Comparison of ENCODE assay signal across 19 cellular contexts in genomic region chr20:49420292-49420691, GRCh38.
A peak's percentile ranks its signal among the peaks of the same experiment; 100 is the strongest.
DNase-seq lines count a peak whose midpoint lies in the region; ATAC-seq and TF ChIP-seq lines count a peak whose summit lies in the region.
"Had no signal": no experiment of that assay in that cellular context is flagged by ENCODE, and none has a peak within 500 bp of the region (broad histone marks: within the 10 kb centered on the region; RNA-seq: fewer than 3 reads in every experiment).

No MANE protein-coding gene starts in this region.

- H3K4me1 ChIP-seq in RWPE2 (ENCODE audit: insufficient read depth, poor library complexity, severe bottlenecking), result peaks cover 10% of the 10 kb centered on the region
- H3K4me1 ChIP-seq in mucosa of descending colon (ENCODE audit: low read depth), result peaks cover 5% of the 10 kb centered on the region
- H3K4me1 ChIP-seq in stomach smooth muscle (ENCODE audit: control insufficient read depth, insufficient read depth, low read length), result peaks cover 65% of the 10 kb centered on the region

- ATAC-seq in RWPE2 (ENCODE audit: low read depth), result peak; percentile 89
- ATAC-seq in mucosa of descending colon, result peak; percentile 96
- ATAC-seq in GM18870 (IDR thresholded peaks at IDR 0.05; ENCODE audit: unreplicated experiment), result no peak
- ATAC-seq in GM21367 (IDR thresholded peaks at IDR 0.05; ENCODE audit: unreplicated experiment), result no peak
- ATAC-seq: activated naive CD4-positive, alpha-beta T cell treated with anti-CD3 and anti-CD28 coated beads, Interleukin-2, amount 50 U/mL, for 72 hours; naive thymus-derived CD4-positive, alpha-beta T cell; WTC11 had no signal

- no peak overlapping the region for H3K4me3 ChIP-seq in RWPE2 (ENCODE audit: severe bottlenecking)
- H3K4me3 ChIP-seq in choroid plexus epithelial cell (ENCODE audit: low read depth, low read length), result no peak overlapping the region
- no peak overlapping the region for H3K4me3 ChIP-seq in mucosa of descending colon
- no peak overlapping the region for H3K4me3 ChIP-seq in stomach smooth muscle (ENCODE audit: low read length in 2 of 2)
- H3K4me3 ChIP-seq: right atrium auricular region had no signal

- H3K9me3 ChIP-seq in RWPE2 (ENCODE audit: severe bottlenecking) (no peaks in the 10 kb centered on the region), mucosa of descending colon (no peaks in the 10 kb centered on the region), stomach smooth muscle (ENCODE audit: control insufficient read depth in 2 of 2, low read length in 2 of 2) (no peaks in the 10 kb centered on the region)
- H3K9me3 ChIP-seq: right atrium auricular region had no signal

- intact Hi-C loops in mucosa of descending colon (cut with DNase I, micrococcal nuclease), result no loop called here

- TF ChIP-seq CTCF in RWPE2 (IDR thresholded peaks at IDR 0.05; ENCODE audit: poor library complexity, severe bottlenecking) (no peak), choroid plexus epithelial cell (conservative IDR thresholded peaks at IDR 0.05; ENCODE audit: low read depth, low read length) (no peak), mucosa of descending colon (IDR thresholded peaks at IDR 0.05) (no peak)

- DNase-seq in RWPE2 (ENCODE audit: low spot score) (no peak), choroid plexus epithelial cell (ENCODE audit: low read depth) (peak; percentile 16), mucosa of descending colon (peak in 1 of 3 donors; percentile 50), NAMALWA (ENCODE audit: low spot score) (no peak), NCI-H526 treated with DMSO at 0.1 percent for 48 hours (lab: John Stamatoyannopoulos, UW) (no peak)
- DNase-seq: CD4-positive, CD25-positive, alpha-beta regulatory T cell; DMS 273 treated with DMSO at 0.1 percent for 48 hours; effector CD8-positive, alpha-beta T cell; KG1; mesenchymal stem cell; naive thymus-derived CD4-positive, alpha-beta T cell; NCI-H187 treated with DMSO at 0.1 percent for 48 hours; T-helper 9 cell had no signal

- H3K27me3 ChIP-seq in RWPE2 (ENCODE audit: insufficient read depth, poor library complexity, severe bottlenecking) (no peaks in the 10 kb centered on the region), stomach smooth muscle (ENCODE audit: control insufficient read depth in 1 of 2, insufficient read depth in 2 of 2, low read length in 2 of 2) (no peaks in the 10 kb centered on the region)
- H3K27me3 ChIP-seq: right atrium auricular region had no signal

- H3K36me3 ChIP-seq in RWPE2 (ENCODE audit: low read depth) (no peaks in the 10 kb centered on the region), mucosa of descending colon (ENCODE audit: low read depth) (no peaks in the 10 kb centered on the region), stomach smooth muscle (ENCODE audit: control insufficient read depth in 2 of 2, insufficient read depth in 2 of 2, low read length in 2 of 2) (no peaks in the 10 kb centered on the region)
- H3K36me3 ChIP-seq: right atrium auricular region had no signal

- no peak overlapping the region for H3K9ac ChIP-seq in stomach smooth muscle (ENCODE audit: low read length in 2 of 2)

- peak overlapping the region; percentile 36 for H3K27ac ChIP-seq in RWPE2 (ENCODE audit: poor library complexity, severe bottlenecking)
- H3K27ac ChIP-seq in stomach smooth muscle (ENCODE audit: low read length), result peak overlapping the region; percentile 80

Comparison
In these comparisons a context has a peak if more than half of its experiments do, and no peak if none do; other contexts are left out.
1. ATAC-seq: peak in RWPE2 (single experiment) and mucosa of descending colon (single experiment); none in GM18870 (single experiment) and GM21367 (single experiment).